Comparison of ENCODE assay signal across 7 cellular contexts in the genomic region with DNA sequence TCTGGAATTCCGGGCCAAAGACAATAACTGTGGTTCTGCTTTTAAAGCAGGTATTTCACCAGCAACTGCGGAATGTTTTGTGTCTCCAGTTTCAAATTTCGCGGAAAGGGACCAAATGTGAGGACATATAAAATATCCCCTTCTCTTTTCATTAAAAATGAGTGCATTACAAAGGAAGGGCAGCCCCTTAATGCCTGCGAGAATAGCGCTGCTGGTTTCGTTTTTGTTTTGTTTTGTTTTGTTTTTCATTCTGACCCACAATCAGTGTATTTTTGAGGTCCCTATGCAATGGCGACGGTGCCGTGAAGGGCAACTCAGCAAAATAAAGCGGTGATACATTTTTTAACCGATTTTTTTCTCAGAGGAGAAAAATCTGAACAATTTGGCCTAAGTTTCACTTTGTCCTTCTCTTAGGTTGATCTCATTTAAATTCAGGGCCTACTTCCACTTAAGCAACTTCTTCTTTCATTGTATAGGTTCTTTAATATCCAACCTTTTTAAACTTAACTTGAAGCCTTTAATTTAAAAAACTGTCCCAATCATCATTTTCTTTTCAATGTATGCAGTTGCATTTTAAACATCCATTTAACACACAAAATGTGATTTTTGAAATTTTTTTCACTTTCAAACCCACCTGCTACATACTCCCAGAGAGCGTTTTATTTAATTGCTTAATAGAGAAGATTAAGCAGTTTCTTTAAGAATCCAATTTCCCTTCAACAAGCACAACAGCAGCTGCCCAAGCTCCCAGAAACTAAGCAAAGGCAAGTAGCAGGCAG. TPM values are rescaled to one million over a fixed set of nuclear protein-coding genes. Genes with fewer than 3 reads are reported as not detected.
A peak's percentile ranks its signal among the peaks of the same experiment; 100 is the strongest.
DNase-seq lines count a peak whose midpoint lies in the region; ATAC-seq, FAIRE-seq and TF ChIP-seq lines count a peak whose summit lies in the region.

No MANE protein-coding gene starts in this region.

- peaks cover 6% of the 10 kb centered on the region for H3K36me3 Mint-ChIP-seq in activated naive CD8-positive, alpha-beta T cell treated with anti-CD3 and anti-CD28 coated beads, Interleukin-2, amount 50 U/mL, for 24 hours (ENCODE audit: low read depth)

- H3K9me3 ChIP-seq in HUES6 (ENCODE audit: control insufficient read depth, insufficient read depth, low read depth, low read length) (no peaks in the 10 kb centered on the region), kidney (ENCODE audit: control insufficient read depth in 1 of 2, low read length in 2 of 2) (no peaks in the 10 kb centered on the region)

- H3K9ac ChIP-seq in HUES6 (ENCODE audit: low read length) (peak overlapping the region; percentile 36), kidney (ENCODE audit: low read length in 2 of 2) (peak overlapping the region; percentile 20 to 98)

- H3K4me1 ChIP-seq in HUES6 (ENCODE audit: control insufficient read depth, insufficient read depth, low read length) (0 out of 2 replicates have a peak, but pooled peaks cover 14% of the 10 kb centered on the region), kidney (ENCODE audit: control insufficient read depth in 1 of 2, insufficient read depth in 1 of 2, low read depth in 1 of 2, low read length in 2 of 2) (peaks cover 0 to 10% of the 10 kb centered on the region in 2 donors)

- H3K27me3 ChIP-seq in HUES6 (ENCODE audit: control insufficient read depth, insufficient read depth, low read length): peaks cover 8% of the 10 kb centered on the region; the same call in 1 of the 2 replicates

- FAIRE-seq in kidney (lab: Jason Lieb, UNC): no peak

- intact Hi-C loops in kidney (cut with DNase I): no loop called here

- peak; percentile 31 for ATAC-seq in GM21515 (IDR thresholded peaks at IDR 0.05; ENCODE audit: unreplicated experiment)
- ATAC-seq in activated naive CD8-positive, alpha-beta T cell treated with anti-CD3 and anti-CD28 coated beads, Interleukin-2, amount 50 U/mL, for 24 hours: no peak

- H3K4me1 Mint-ChIP-seq in activated naive CD8-positive, alpha-beta T cell treated with anti-CD3 and anti-CD28 coated beads, Interleukin-2, amount 50 U/mL, for 24 hours: peaks cover 46% of the 10 kb centered on the region

- H3K36me3 ChIP-seq in HUES6 (ENCODE audit: control insufficient read depth, insufficient read depth, low read length) (no peaks in the 10 kb centered on the region), kidney (ENCODE audit: control insufficient read depth in 1 of 2, insufficient read depth in 2 of 2, low read length in 2 of 2) (no peaks in the 10 kb centered on the region)

- in situ Hi-C loops in GM13976 (cut with MboI; ENCODE audit: low sequenced_read_pairs, unreplicated experiment): loop anchor here (10.0 kb wide), 1 partner anchor 253 kb away; no protein-coding TSS in a partner anchor

- peak; percentile 58 for DNase-seq in GM13976 (ENCODE audit: low spot score)
- peak; percentile 23 for DNase-seq in activated naive CD8-positive, alpha-beta T cell treated with anti-CD3 and anti-CD28 coated beads, Interleukin-2, amount 50 U/mL, for 24 hours
- no peak for DNase-seq in kidney
- no peak for DNase-seq in NCI-H1930 (lab: John Stamatoyannopoulos, UW)

- H3K27me3 Mint-ChIP-seq in activated naive CD8-positive, alpha-beta T cell treated with anti-CD3 and anti-CD28 coated beads, Interleukin-2, amount 50 U/mL, for 24 hours: peaks cover 3% of the 10 kb centered on the region

- H3K27ac Mint-ChIP-seq in activated naive CD8-positive, alpha-beta T cell treated with anti-CD3 and anti-CD28 coated beads, Interleukin-2, amount 50 U/mL, for 24 hours: peak overlapping the region; percentile 95

- H3K9me3 Mint-ChIP-seq in activated naive CD8-positive, alpha-beta T cell treated with anti-CD3 and anti-CD28 coated beads, Interleukin-2, amount 50 U/mL, for 24 hours: no peaks in the 10 kb centered on the region

- peak overlapping the region; percentile 97 for H3K4me3 Mint-ChIP-seq in activated naive CD8-positive, alpha-beta T cell treated with anti-CD3 and anti-CD28 coated beads, Interleukin-2, amount 50 U/mL, for 24 hours

- H3K27ac ChIP-seq in HUES6 (ENCODE audit: low read depth, low read length) (no peak overlapping the region), kidney (ENCODE audit: low read depth in 2 of 2, low read length in 2 of 2) (peak overlapping the region; percentile 98 to 99), temporal lobe (ENCODE audit: low read depth, low read length) (peak overlapping the region; percentile 90)

- no peak for TF ChIP-seq CTCF in GM13976 (IDR thresholded peaks at IDR 0.05; ENCODE audit: borderline replicate concordance, control extremely low read depth, extremely low read depth, insufficient read depth, missing control alignments)
- TF ChIP-seq CTCF in kidney (IDR thresholded peaks at IDR 0.05; ENCODE audit: borderline replicate concordance, extremely low read depth, insufficient read depth): no peak

- H3K4me3 ChIP-seq in HUES6 (ENCODE audit: low read depth, low read length) (peak overlapping the region; percentile 92), kidney (ENCODE audit: low read length in 2 of 2) (peak overlapping the region; percentile 60 to 83)

RNA-seq across cellular contexts. Expression of a gene that starts 2.9 kb away (rescaled TPM):
- total RNA-seq in kidney (26.0 TPM), temporal lobe (101 TPM)
- polyA plus RNA-seq in kidney (ENCODE audit: insufficient read depth, low read depth, low replicate concordance): 2.4 TPM

Comparison
In these comparisons a context has a peak if more than half of its experiments do, and no peak if none do; other contexts are left out.
1. DNase-seq: peak in GM13976 (single experiment) and activated naive CD8-positive, alpha-beta T cell treated with anti-CD3 and anti-CD28 coated beads, Interleukin-2, amount 50 U/mL, for 24 hours (single experiment); none in kidney (single experiment) and NCI-H1930 (0 of 2).